Comparison of ENCODE assay signal across 2 cellular contexts in genomic region chr21:25732091-25732760, GRCh38.
TF ChIP-seq lines count a peak whose summit lies in the region.

No MANE protein-coding gene starts in this region.

TF ChIP-seq in GM23338, 12 proteins besides CTCF, POLR2A, EP300 and RAD21:
- TF ChIP-seq JUNB (IDR thresholded peaks at IDR 0.05; ENCODE audit: unreplicated experiment) = no peak
- no peak for TF ChIP-seq ZNF331 (CRISPR knock-in tag; IDR thresholded peaks at IDR 0.05; ENCODE audit: low read depth)
- TF ChIP-seq NANOG (IDR thresholded peaks at IDR 0.05; ENCODE audit: borderline replicate concordance) = no peak
- TF ChIP-seq POLR2AphosphoS5 (IDR thresholded peaks at IDR 0.05; ENCODE audit: low read depth) = no peak
- no peak for TF ChIP-seq ZNF114 (CRISPR knock-in tag; IDR thresholded peaks at IDR 0.05)
- TF ChIP-seq EZH2 (IDR thresholded peaks at IDR 0.05; ENCODE audit: low read depth, unreplicated experiment) = no peak
- no peak for TF ChIP-seq ZNF462 (CRISPR knock-in tag; IDR thresholded peaks at IDR 0.05)
- TF ChIP-seq STAT1 (IDR thresholded peaks at IDR 0.05; ENCODE audit: unreplicated experiment) = no peak
- TF ChIP-seq ETS1 (IDR thresholded peaks at IDR 0.05) = no peak
- no peak for TF ChIP-seq EZH2phosphoT487 (IDR thresholded peaks at IDR 0.05; ENCODE audit: unreplicated experiment)
- TF ChIP-seq REST (IDR thresholded peaks at IDR 0.05; ENCODE audit: unreplicated experiment) = no peak
- TF ChIP-seq CREB1 (CRISPR knock-in tag; IDR thresholded peaks at IDR 0.05; ENCODE audit: low read depth) = no peak

TF ChIP-seq in GM12878, 131 proteins besides CTCF, POLR2A, EP300 and RAD21 (continued from another document):
- TF ChIP-seq ESRRA (IDR thresholded peaks at IDR 0.05; ENCODE audit: low read length) = no peak
- TF ChIP-seq RB1 (IDR thresholded peaks at IDR 0.05; ENCODE audit: borderline replicate concordance) = no peak
- no peak for TF ChIP-seq MTA2 (IDR thresholded peaks at IDR 0.05; ENCODE audit: low read depth)
- no peak for TF ChIP-seq YY1 (IDR thresholded peaks at IDR 0.05; ENCODE audit: low read depth, low read length)
- no peak for TF ChIP-seq RELA (IDR thresholded peaks at IDR 0.05; ENCODE audit: borderline replicate concordance, partially characterized antibody)
